Comparison of ENCODE assay signal across 13 cellular contexts in the genomic region with DNA sequence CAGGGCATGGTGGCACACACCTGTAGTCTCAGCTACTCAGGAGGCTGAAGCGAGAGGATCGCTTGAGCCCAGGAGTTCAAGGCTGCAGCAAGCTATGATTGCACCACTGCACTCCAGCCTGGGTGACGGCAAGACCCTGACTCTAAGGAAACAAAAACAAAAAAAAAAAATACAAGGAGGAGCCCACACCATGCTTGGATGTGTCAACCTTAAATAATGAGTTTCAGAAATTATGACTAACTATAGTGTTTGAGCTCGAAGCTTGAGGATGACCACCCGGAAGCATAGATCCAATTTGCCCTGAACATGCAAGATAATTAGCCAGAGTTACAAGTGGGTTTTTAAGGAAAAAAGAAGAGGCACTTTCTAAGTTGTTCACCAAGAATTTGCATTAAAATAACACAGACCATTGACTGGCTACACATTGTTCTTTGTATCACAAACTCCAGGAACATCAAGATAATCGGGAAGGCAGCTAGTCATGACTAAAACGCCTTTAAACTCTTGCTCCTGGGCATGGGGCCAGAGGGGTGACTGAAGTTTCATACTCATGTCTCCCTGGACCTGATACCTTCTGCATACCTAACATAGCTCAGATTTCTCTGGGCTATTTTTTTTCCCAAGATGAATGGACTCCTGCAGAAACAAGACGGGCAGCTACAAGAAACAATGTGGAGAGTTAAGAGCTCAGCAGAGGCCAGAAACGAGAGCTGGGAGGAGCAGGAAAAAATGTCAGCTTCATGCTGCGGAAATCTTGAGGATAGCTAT.
DNase-seq lines count a peak whose midpoint lies in the region; ATAC-seq and TF ChIP-seq lines count a peak whose summit lies in the region.
"Had no signal": no experiment of that assay in that cellular context is flagged by ENCODE, and none has a peak within 500 bp of the region (broad histone marks: within the 10 kb centered on the region; RNA-seq: fewer than 3 reads in every experiment).

No MANE protein-coding gene starts in this region.

- H3K4me1 Mint-ChIP-seq in nephron = peaks cover 40% of the 10 kb centered on the region
- H3K4me1 Mint-ChIP-seq in stimulated activated memory B cell treated with anti-CD40 and anti-IgM and Interleukin-4, amounts not matched to agents 10 μg/mL and 1 μg/mL and 100 μg/mL, for 72 hours = peaks cover 14% of the 10 kb centered on the region
- H3K4me1 Mint-ChIP-seq: activated naive CD8-positive, alpha-beta T cell treated with anti-CD3 and anti-CD28 coated beads, Interleukin-2, amount 50 U/mL, for 24 hours had no signal

- peaks cover 27% of the 10 kb centered on the region for H3K27me3 Mint-ChIP-seq in nephron (ENCODE audit: low read depth)
- peaks cover 20% of the 10 kb centered on the region for H3K27me3 Mint-ChIP-seq in stimulated activated memory B cell treated with anti-CD40 and anti-IgM and Interleukin-4, amounts not matched to agents 10 μg/mL and 1 μg/mL and 100 μg/mL, for 72 hours

- TF ChIP-seq POLR2A in erythroblast (IDR thresholded peaks at IDR 0.05; ENCODE audit: low read length) = no peak

- DNase-seq in EH (ENCODE audit: low read depth) (peak; percentile 82), M059J (ENCODE audit: low read depth) (peak; percentile 98), dermis blood vessel endothelial cell (peak; percentile 32), erythroblast (lab: John Stamatoyannopoulos, UW) (no peak)
- no peak for DNase-seq in activated CD4-positive, alpha-beta T cell treated with anti-CD3 and anti-CD28 coated beads for 4 hours
- DNase-seq in activated CD4-positive, alpha-beta T cell treated with anti-CD3 and anti-CD28 coated beads for 1 hour = no peak
- DNase-seq: activated CD4-positive, alpha-beta T cell treated with anti-CD3 and anti-CD28 coated beads for 48 hours; activated naive CD8-positive, alpha-beta T cell treated with anti-CD3 and anti-CD28 coated beads, Interleukin-2, amount 50 U/mL, for 24 hours; Kasumi-1; naive B cell; uterus had no signal

- no peak overlapping the region for H3K4me3 Mint-ChIP-seq in nephron
- no peak overlapping the region for H3K4me3 Mint-ChIP-seq in stimulated activated memory B cell treated with anti-CD40 and anti-IgM and Interleukin-4, amounts not matched to agents 10 μg/mL and 1 μg/mL and 100 μg/mL, for 72 hours
- H3K4me3 Mint-ChIP-seq: activated naive CD8-positive, alpha-beta T cell treated with anti-CD3 and anti-CD28 coated beads, Interleukin-2, amount 50 U/mL, for 24 hours; naive B cell had no signal

- peaks cover 8% of the 10 kb centered on the region for H3K36me3 Mint-ChIP-seq in nephron (ENCODE audit: low read depth)
- H3K36me3 Mint-ChIP-seq in stimulated activated memory B cell treated with anti-CD40 and anti-IgM and Interleukin-4, amounts not matched to agents 10 μg/mL and 1 μg/mL and 100 μg/mL, for 72 hours = no peaks in the 10 kb centered on the region

- ATAC-seq in stimulated activated memory B cell treated with anti-CD40 and anti-IgM and Interleukin-4, amounts not matched to agents 10 μg/mL and 1 μg/mL and 100 μg/mL, for 72 hours = no peak
- ATAC-seq: activated naive CD8-positive, alpha-beta T cell treated with anti-CD3 and anti-CD28 coated beads, Interleukin-2, amount 50 U/mL, for 24 hours had no signal

- peaks cover 8% of the 10 kb centered on the region for H3K9me3 Mint-ChIP-seq in nephron
- no peaks in the 10 kb centered on the region for H3K9me3 Mint-ChIP-seq in stimulated activated memory B cell treated with anti-CD40 and anti-IgM and Interleukin-4, amounts not matched to agents 10 μg/mL and 1 μg/mL and 100 μg/mL, for 72 hours
- H3K9me3 Mint-ChIP-seq: activated naive CD8-positive, alpha-beta T cell treated with anti-CD3 and anti-CD28 coated beads, Interleukin-2, amount 50 U/mL, for 24 hours had no signal

- no peak for TF ChIP-seq CTCF in nephron (IDR thresholded peaks at IDR 0.05; ENCODE audit: unreplicated experiment in 3 of 3)

- H3K27ac Mint-ChIP-seq in nephron = peak overlapping the region; percentile 9 to 16 (median 16)
- no peak overlapping the region for H3K27ac Mint-ChIP-seq in stimulated activated memory B cell treated with anti-CD40 and anti-IgM and Interleukin-4, amounts not matched to agents 10 μg/mL and 1 μg/mL and 100 μg/mL, for 72 hours
- H3K27ac Mint-ChIP-seq: activated naive CD8-positive, alpha-beta T cell treated with anti-CD3 and anti-CD28 coated beads, Interleukin-2, amount 50 U/mL, for 24 hours had no signal

Comparison
In these comparisons a context has a peak if more than half of its experiments do, and no peak if none do; other contexts are left out.
1. DNase-seq: peak in EH (single experiment), M059J (single experiment) and dermis blood vessel endothelial cell (single experiment); none in activated CD4-positive, alpha-beta T cell treated with anti-CD3 and anti-CD28 coated beads for 4 hours (0 of 2), erythroblast (0 of 2) and activated CD4-positive, alpha-beta T cell treated with anti-CD3 and anti-CD28 coated beads for 1 hour (single experiment).